In the genomic region with DNA sequence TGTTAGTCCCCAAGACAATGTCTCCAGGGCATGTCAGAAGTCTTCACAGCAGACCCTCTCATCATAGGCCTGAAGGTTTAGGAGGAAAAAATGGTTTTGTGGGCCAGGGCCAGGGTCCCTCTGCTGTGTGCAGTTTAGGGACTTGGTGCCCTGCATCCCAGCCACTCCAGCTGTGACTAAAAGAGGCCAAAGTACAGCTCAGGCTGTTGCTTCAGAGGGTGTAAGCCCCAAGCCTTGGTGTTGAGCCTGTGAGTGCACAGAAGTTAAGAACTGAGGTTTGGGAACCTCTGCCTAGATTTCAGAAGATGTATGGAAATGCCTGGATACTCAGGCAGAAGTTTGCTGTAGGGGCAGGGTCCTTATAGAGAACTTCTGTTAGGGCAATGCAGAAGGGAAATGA, we compare ENCODE assay signal across 1 cellular context. TPM values are rescaled to one million over a fixed set of nuclear protein-coding genes. Genes with fewer than 3 reads are reported as not detected.
"Had no signal": no experiment of that assay in that cellular context is flagged by ENCODE, and none has a peak within 500 bp of the region (broad histone marks: within the 10 kb centered on the region; RNA-seq: fewer than 3 reads in every experiment).

No MANE protein-coding gene starts in this region.

RNA-seq across cellular contexts. Expression of a gene that starts 38.4 kb away (rescaled TPM):
- total RNA-seq: G401 had no signal
